In genomic region chr2:10120158-10120937, GRCh38 we compare ENCODE assay signal across 8 cellular contexts. TPM values are rescaled to one million over a fixed set of nuclear protein-coding genes. Genes with fewer than 3 reads are reported as not detected.
A peak's percentile ranks its signal among the peaks of the same experiment; 100 is the strongest.
DNase-seq lines count a peak whose midpoint lies in the region; ATAC-seq and TF ChIP-seq lines count a peak whose summit lies in the region.

No MANE protein-coding gene starts in this region.

- TF ChIP-seq CTCF in GM12865 (IDR thresholded peaks at IDR 0.05; ENCODE audit: insufficient read depth, low read depth, low read length, missing control alignments) (no peak), cardiac muscle cell (IDR thresholded peaks at IDR 0.05; ENCODE audit: low read depth, low read length) (no peak), transverse colon (IDR thresholded peaks at IDR 0.05) (peak in 3 of 5 experiments; percentile 6 to 43 (median 26))

- H3K27me3 ChIP-seq in cardiac muscle cell: peaks cover 5% of the 10 kb centered on the region
- no peaks in the 10 kb centered on the region for H3K27me3 ChIP-seq in trophoblast cell (ENCODE audit: insufficient read depth, low read length)
- peaks cover 15% of the 10 kb centered on the region for H3K27me3 ChIP-seq in transverse colon

- peak overlapping the region; percentile 89 for H4K12ac ChIP-seq in trophoblast cell (ENCODE audit: low read depth, low read length)

- peak overlapping the region; percentile 42 for H3K9ac ChIP-seq in trophoblast cell (ENCODE audit: low read length)

- H3K36me3 Mint-ChIP-seq in activated naive CD4-positive, alpha-beta T cell treated with anti-CD3 and anti-CD28 coated beads, Interleukin-2, amount 50 U/mL, for 24 hours: no peaks in the 10 kb centered on the region

- no peak for TF ChIP-seq EP300 in transverse colon (IDR thresholded peaks at IDR 0.05; ENCODE audit: low read depth)

- peak overlapping the region; percentile 86 for H3K18ac ChIP-seq in trophoblast cell (ENCODE audit: low read length)

- H2AK5ac ChIP-seq in trophoblast cell (ENCODE audit: low read length): peak overlapping the region; percentile 53

- in situ Hi-C loops in transverse colon (cut with MboI; ENCODE audit: low pct_ligation_motif_present in 1 of 4, low pct_unique_long_range_greater_than_20kb in 1 of 4, low sequenced_read_pairs in 3 of 4): loop anchor here in 2 of 4 donors (10.0 to 25.0 kb wide), 2 partner anchors 314 to 542 kb away; no protein-coding TSS in a partner anchor

- ATAC-seq in HG02759 (IDR thresholded peaks at IDR 0.05; ENCODE audit: unreplicated experiment) (peak; percentile 56), SK-N-SH treated with all-trans-retinoic acid at 6 μM for 48 hours (peak; percentile 76)

- no peaks in the 10 kb centered on the region for H3K9me3 ChIP-seq in cardiac muscle cell (ENCODE audit: low read depth)
- no peaks in the 10 kb centered on the region for H3K9me3 ChIP-seq in trophoblast cell (ENCODE audit: insufficient read depth, low read depth, low read length)
- H3K9me3 ChIP-seq in transverse colon: no peaks in the 10 kb centered on the region

- peaks cover 18% of the 10 kb centered on the region for H3K79me1 ChIP-seq in trophoblast cell (ENCODE audit: low read length)

- peak overlapping the region; percentile 90 for H3K4me3 ChIP-seq in GM12865 (ENCODE audit: low read depth, low read length)
- peak overlapping the region; percentile 48 for H3K4me3 ChIP-seq in cardiac muscle cell
- peak overlapping the region; percentile 78 for H3K4me3 ChIP-seq in trophoblast cell (ENCODE audit: low read depth, low read length)
- peak overlapping the region; percentile 45 to 82 (median 58) for H3K4me3 ChIP-seq in transverse colon

- H2BK120ac ChIP-seq in trophoblast cell (ENCODE audit: insufficient read depth, low read length, poor library complexity): peak overlapping the region; percentile 58

- H3K27ac Mint-ChIP-seq in activated naive CD4-positive, alpha-beta T cell treated with anti-CD3 and anti-CD28 coated beads, Interleukin-2, amount 50 U/mL, for 24 hours: peak overlapping the region; percentile 99

- WGBS in trophoblast cell (ENCODE audit: extremely low coverage, insufficient coverage, insufficient read length): no CpG with 5 or more reads among the region's 64 CpGs
- 0 to 1% methylated on average over 2 to 62 of the region's 64 CpGs for WGBS in transverse colon (ENCODE audit: low coverage in 1 of 2), 2 donors

- intact Hi-C loops in transverse colon (cut with DNase I; ENCODE audit: low total_unique reads): loop anchor here (5.0 kb wide), 1 partner anchor 317 kb away; no protein-coding TSS in a partner anchor

- H4K8ac ChIP-seq in trophoblast cell (ENCODE audit: low read depth, low read length): peak overlapping the region; percentile 94

- H3K9me3 Mint-ChIP-seq in activated naive CD4-positive, alpha-beta T cell treated with anti-CD3 and anti-CD28 coated beads, Interleukin-2, amount 50 U/mL, for 24 hours: no peaks in the 10 kb centered on the region

- no peaks in the 10 kb centered on the region for H3K36me3 ChIP-seq in cardiac muscle cell
- H3K36me3 ChIP-seq in trophoblast cell (ENCODE audit: control insufficient read depth in 1 of 2, insufficient read depth in 2 of 2, low read length in 2 of 2): peaks cover 0 to 6% of the 10 kb centered on the region in 2 experiments
- no peaks in the 10 kb centered on the region for H3K36me3 ChIP-seq in transverse colon

- H2BK12ac ChIP-seq in trophoblast cell (ENCODE audit: low read length): peak overlapping the region; percentile 8

- TF ChIP-seq POLR2A in transverse colon (IDR thresholded peaks at IDR 0.05): peak; percentile 64

- peak overlapping the region; percentile 68 for H2BK5ac ChIP-seq in trophoblast cell (ENCODE audit: low read depth, low read length, poor library complexity)

- H3K4me1 Mint-ChIP-seq in activated naive CD4-positive, alpha-beta T cell treated with anti-CD3 and anti-CD28 coated beads, Interleukin-2, amount 50 U/mL, for 24 hours: peaks cover 40% of the 10 kb centered on the region

- DNase-seq in GM12865 (ENCODE audit: low read depth): peak; percentile 98
- peak; percentile 92 for DNase-seq in NCI-H1105 treated with DMSO at 0.1 percent for 48 hours (lab: John Stamatoyannopoulos, UW)
- DNase-seq in cardiac muscle cell (ENCODE audit: low read depth in 1 of 2, low spot score in 1 of 2): peak; percentile 94 to 98
- peak; percentile 97 to 98 for DNase-seq in trophoblast cell
- peak; percentile 98 for DNase-seq in transverse colon

- H4K91ac ChIP-seq in trophoblast cell (ENCODE audit: low read depth, low read length): peak overlapping the region; percentile 78

- H2AFZ ChIP-seq in trophoblast cell (ENCODE audit: insufficient read depth, low read length, poor library complexity): peak overlapping the region; percentile 75

- peak overlapping the region; percentile 91 for H3K4me2 ChIP-seq in trophoblast cell (ENCODE audit: low read length)

- H3K4me1 ChIP-seq in cardiac muscle cell (ENCODE audit: low read depth) (no peaks in the 10 kb centered on the region), trophoblast cell (ENCODE audit: control insufficient read depth in 1 of 2, insufficient read depth in 2 of 2, low read length in 2 of 2) (peaks cover 5 to 14% of the 10 kb centered on the region in 2 experiments), transverse colon (peaks cover 23 to 49% (median 37%) of the 10 kb centered on the region in 4 donors)

- H3K27ac ChIP-seq in cardiac muscle cell (peak overlapping the region; percentile 45), trophoblast cell (ENCODE audit: low read depth, low read length) (peak overlapping the region; percentile 88), transverse colon (peak overlapping the region; percentile 82 to 87 (median 86))

- H3K4ac ChIP-seq in trophoblast cell (ENCODE audit: low read depth, low read length): peak overlapping the region; percentile 50

- peak overlapping the region; percentile 75 for H3K14ac ChIP-seq in trophoblast cell (ENCODE audit: low read length)

- H3K27me3 Mint-ChIP-seq in activated naive CD4-positive, alpha-beta T cell treated with anti-CD3 and anti-CD28 coated beads, Interleukin-2, amount 50 U/mL, for 24 hours: peaks cover 8% of the 10 kb centered on the region

- H3K79me2 ChIP-seq in trophoblast cell (ENCODE audit: control insufficient read depth, insufficient read depth, low read length, poor library complexity): peaks cover 15% of the 10 kb centered on the region

- no peak overlapping the region for H3K23ac ChIP-seq in trophoblast cell (ENCODE audit: low read length)

- H3K4me3 Mint-ChIP-seq in activated naive CD4-positive, alpha-beta T cell treated with anti-CD3 and anti-CD28 coated beads, Interleukin-2, amount 50 U/mL, for 24 hours: peak overlapping the region; percentile 98

TF ChIP-seq in SK-N-SH treated with all-trans-retinoic acid at 6 μM for 48 hours, 23 proteins besides CTCF, POLR2A, EP300 and RAD21:
- TF ChIP-seq PATZ1 (CRISPR knock-in tag; IDR thresholded peaks at IDR 0.05; ENCODE audit: borderline replicate concordance): peak; percentile 91; the same call in 1 of the 2 replicates
- peak; percentile 76 for TF ChIP-seq ZFP3 (CRISPR knock-in tag; IDR thresholded peaks at IDR 0.05)
- no peak for TF ChIP-seq ZNF565 (CRISPR knock-in tag; conservative IDR thresholded peaks at IDR 0.05; ENCODE audit: low read depth)
- TF ChIP-seq, protein P1, sequence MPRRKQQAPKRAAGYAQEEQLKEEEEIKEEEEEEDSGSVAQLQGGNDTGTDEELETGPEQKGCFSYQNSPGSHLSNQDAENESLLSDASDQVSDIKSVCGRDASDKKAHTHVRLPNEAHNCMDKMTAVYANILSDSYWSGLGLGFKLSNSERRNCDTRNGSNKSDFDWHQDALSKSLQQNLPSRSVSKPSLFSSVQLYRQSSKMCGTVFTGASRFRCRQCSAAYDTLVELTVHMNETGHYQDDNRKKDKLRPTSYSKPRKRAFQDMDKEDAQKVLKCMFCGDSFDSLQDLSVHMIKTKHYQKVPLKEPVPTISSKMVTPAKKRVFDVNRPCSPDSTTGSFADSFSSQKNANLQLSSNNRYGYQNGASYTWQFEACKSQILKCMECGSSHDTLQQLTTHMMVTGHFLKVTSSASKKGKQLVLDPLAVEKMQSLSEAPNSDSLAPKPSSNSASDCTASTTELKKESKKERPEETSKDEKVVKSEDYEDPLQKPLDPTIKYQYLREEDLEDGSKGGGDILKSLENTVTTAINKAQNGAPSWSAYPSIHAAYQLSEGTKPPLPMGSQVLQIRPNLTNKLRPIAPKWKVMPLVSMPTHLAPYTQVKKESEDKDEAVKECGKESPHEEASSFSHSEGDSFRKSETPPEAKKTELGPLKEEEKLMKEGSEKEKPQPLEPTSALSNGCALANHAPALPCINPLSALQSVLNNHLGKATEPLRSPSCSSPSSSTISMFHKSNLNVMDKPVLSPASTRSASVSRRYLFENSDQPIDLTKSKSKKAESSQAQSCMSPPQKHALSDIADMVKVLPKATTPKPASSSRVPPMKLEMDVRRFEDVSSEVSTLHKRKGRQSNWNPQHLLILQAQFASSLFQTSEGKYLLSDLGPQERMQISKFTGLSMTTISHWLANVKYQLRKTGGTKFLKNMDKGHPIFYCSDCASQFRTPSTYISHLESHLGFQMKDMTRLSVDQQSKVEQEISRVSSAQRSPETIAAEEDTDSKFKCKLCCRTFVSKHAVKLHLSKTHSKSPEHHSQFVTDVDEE (CRISPR knock-in tag; IDR thresholded peaks at IDR 0.05): 0 out of 2 replicates have a peak, but pooled peaks have one; percentile 6
- no peak for TF ChIP-seq ISL1 (CRISPR knock-in tag; IDR thresholded peaks at IDR 0.05)
- TF ChIP-seq ZNF70 (CRISPR knock-in tag; IDR thresholded peaks at IDR 0.05): 0 out of 2 replicates have a peak, but pooled peaks have one; percentile 48
- TF ChIP-seq RARB (CRISPR knock-in tag; IDR thresholded peaks at IDR 0.05): no peak

RNA-seq across cellular contexts. Expression of gene RRM2, which starts 2.2 kb away (rescaled TPM):
- total RNA-seq in cardiac muscle cell (14.0 and 20.7 TPM in 2 replicates), transverse colon (10 to 100 TPM in 1 of 4 donors, 1 to 10 TPM in 2, not detected in 1; 4.0 to 12.9 (median 5.3) TPM)
- 43.7 and 61.3 TPM in 2 replicates for polyA plus RNA-seq in cardiac muscle cell
- 208 and 228 TPM in 2 replicates for polyA plus RNA-seq in trophoblast cell (2013)

RNA-seq across cellular contexts. Expression of gene CYS1, which starts 40.1 kb away (rescaled TPM):
- total RNA-seq in cardiac muscle cell (0.89 and 0.92 TPM in 2 replicates), transverse colon (1 to 10 TPM; 1.1 to 7.4 (median 2.0) TPM)
- polyA plus RNA-seq in cardiac muscle cell: 0.10 and 1.1 TPM in 2 replicates
- 0.53 and 0.71 TPM in 2 replicates for polyA plus RNA-seq in trophoblast cell (2013)

Comparison
In these comparisons a context has a peak if more than half of its experiments do, and no peak if none do; other contexts are left out.
1. Peak in every context shown above with its lines: DNase-seq, ATAC-seq, H3K4me3 ChIP-seq and H3K27ac ChIP-seq.
2. CTCF ChIP-seq: peak in transverse colon (3 of 5); none in GM12865 (single experiment) and cardiac muscle cell (single experiment).